In genomic region chr1:227253065-227253464, GRCh38 we compare ENCODE assay signal across 24 cellular contexts.
DNase-seq lines count a peak whose midpoint lies in the region; ATAC-seq and TF ChIP-seq lines count a peak whose summit lies in the region.
"Had no signal": no experiment of that assay in that cellular context is flagged by ENCODE, and none has a peak within 500 bp of the region (broad histone marks: within the 10 kb centered on the region; RNA-seq: fewer than 3 reads in every experiment).

No MANE protein-coding gene starts in this region.

- no peaks in the 10 kb centered on the region for H3K4me1 ChIP-seq in H9 (ENCODE audit: insufficient read depth, low read length)
- H3K4me1 ChIP-seq: BE2C, BLaER1 had no signal

- H4K5ac ChIP-seq in H9 (ENCODE audit: insufficient read length, low read depth, low read length): no peak overlapping the region

- H4K20me1 ChIP-seq in H9 (ENCODE audit: control insufficient read depth, insufficient read depth, insufficient read length): no peaks in the 10 kb centered on the region
- H4K20me1 ChIP-seq: BLaER1 had no signal

- H3K27ac Mint-ChIP-seq in H9 (peak overlapping the region in 2 of 3 experiments; percentile 3 to 81; a peak in 3 of 7 replicates), WTC11 (peak overlapping the region; percentile 60; the same call in 1 of the 2 replicates), neural crest cell (ENCODE audit: unreplicated experiment) (peak overlapping the region; percentile 69)
- H3K27ac Mint-ChIP-seq: CD4-positive, alpha-beta memory T cell; CD4-positive, CD25-positive, alpha-beta regulatory T cell; CD8-positive, alpha-beta memory T cell had no signal

- no peaks in the 10 kb centered on the region for H3K27me3 ChIP-seq in H9 (ENCODE audit: insufficient read depth, low read length)
- H3K27me3 ChIP-seq: BE2C, BLaER1 had no signal

- no peak overlapping the region for H3K27ac ChIP-seq in H9 (ENCODE audit: insufficient read length, low read depth, low read length)
- H3K27ac ChIP-seq: BLaER1 had no signal

- H3K4ac ChIP-seq in H9 (ENCODE audit: low read depth, low read length): no peak overlapping the region

- no peaks in the 10 kb centered on the region for H3K79me1 ChIP-seq in H9 (ENCODE audit: insufficient read depth, low read depth, low read length, poor library complexity, severe bottlenecking)

- H3K23me2 ChIP-seq in H9 (ENCODE audit: insufficient read length, low read depth, low read length, poor library complexity, severe bottlenecking): no peaks in the 10 kb centered on the region

- H3K9ac ChIP-seq in H9 (ENCODE audit: extremely low read depth, insufficient read length, low read length): no peak overlapping the region
- H3K9ac ChIP-seq: BLaER1 had no signal

- H3K4me3 Mint-ChIP-seq in H9: no peak overlapping the region
- H3K4me3 Mint-ChIP-seq in WTC11: no peak overlapping the region
- no peak overlapping the region for H3K4me3 Mint-ChIP-seq in neural crest cell
- H3K4me3 Mint-ChIP-seq: CD14-positive monocyte; CD4-positive, alpha-beta memory T cell; CD4-positive, CD25-positive, alpha-beta regulatory T cell; CD8-positive, alpha-beta memory T cell had no signal

- H3K9me3 ChIP-seq in H9 (ENCODE audit: control insufficient read depth, low read depth, low read length): no peaks in the 10 kb centered on the region
- H3K9me3 ChIP-seq: BE2C, BLaER1 had no signal

- no peak overlapping the region for H2AFZ ChIP-seq in H9 (ENCODE audit: low read length)

- H3K79me2 ChIP-seq in H9 (ENCODE audit: insufficient read depth, low read length): peaks cover 4% of the 10 kb centered on the region; the same call in 1 of the 2 replicates

- H3K56ac ChIP-seq in H9 (ENCODE audit: insufficient read length, low read depth, low read length): no peak overlapping the region

- H3K4me1 Mint-ChIP-seq in H9 (peaks cover 2 to 3% of the 10 kb centered on the region in 2 experiments; a peak in 3 of 4 replicates), WTC11 (peaks cover 1% of the 10 kb centered on the region; the same call in 1 of the 2 replicates), neural crest cell (peaks cover 7% of the 10 kb centered on the region)
- H3K4me1 Mint-ChIP-seq: CD14-positive monocyte; CD4-positive, alpha-beta memory T cell; CD4-positive, CD25-positive, alpha-beta regulatory T cell; CD8-positive, alpha-beta memory T cell had no signal

- H2BK5ac ChIP-seq in H9 (ENCODE audit: insufficient read length, low read length): no peak overlapping the region

- no peaks in the 10 kb centered on the region for H3K9me3 Mint-ChIP-seq in H9
- no peaks in the 10 kb centered on the region for H3K9me3 Mint-ChIP-seq in WTC11
- no peaks in the 10 kb centered on the region for H3K9me3 Mint-ChIP-seq in neural crest cell

- H2BK12ac ChIP-seq in H9 (ENCODE audit: insufficient read length, low read depth, low read length): no peak overlapping the region

- no peak overlapping the region for H2BK120ac ChIP-seq in H9 (ENCODE audit: low read depth, low read length, poor library complexity, severe bottlenecking)

- no peak for DNase-seq in H9
- DNase-seq in WTC11 (ENCODE audit: low spot score): no peak
- DNase-seq in neural crest cell (ENCODE audit: low read depth, low spot score): no peak
- no peak for DNase-seq in GDM1 (lab: John Stamatoyannopoulos, UW)
- no peak for DNase-seq in NCI-H82 treated with DMSO at 0.1 percent for 48 hours (lab: John Stamatoyannopoulos, UW; ENCODE audit: unreplicated experiment)
- no peak for DNase-seq in stimulated activated CD4-positive, alpha-beta T cell treated with anti-CD3 and anti-CD28 coated beads, Interleukin-15, amount 100 ng/mL, for 24 hours
- DNase-seq: 8988T; ACHN; BE2C; C1 segment of cervical spinal cord; CD4-positive, alpha-beta memory T cell; CD4-positive, CD25-positive, alpha-beta regulatory T cell; CD8-positive, alpha-beta memory T cell; COR-L47; DMS 273 treated with DMSO at 0.1 percent for 48 hours; DMS153; DMS53; DMS79; DND-41; EL; GF-D8 had no signal

- CTCF ChIA-PET in WTC11 (lab: Charles Lee): no interaction called here

- H3K18ac ChIP-seq in H9 (ENCODE audit: insufficient read length, low read depth, low read length): no peak overlapping the region

- WGBS in H9 (ENCODE audit: extremely low coverage, insufficient read length, low lambda C conversion rate): no CpG with 5 or more reads among the region's 13 CpGs

- H3K23ac ChIP-seq in H9 (ENCODE audit: insufficient read length, low read depth, low read length): no peak overlapping the region

- ATAC-seq in WTC11: no peak
- no peak for ATAC-seq in GM18870 (IDR thresholded peaks at IDR 0.05; ENCODE audit: unreplicated experiment)

- no peak overlapping the region for H2BK15ac ChIP-seq in H9 (ENCODE audit: low read depth, low read length)

- POLR2A ChIA-PET in WTC11 (lab: Charles Lee): no interaction called here

- H3T11ph ChIP-seq in H9 (ENCODE audit: low read length): no peak overlapping the region

- no peak overlapping the region for H2AK5ac ChIP-seq in H9 (ENCODE audit: insufficient read length, low read length)

- H3K27me3 Mint-ChIP-seq in H9 (ENCODE audit: low read depth) (no peaks in the 10 kb centered on the region), WTC11 (ENCODE audit: low read depth) (no peaks in the 10 kb centered on the region), neural crest cell (ENCODE audit: low read depth) (no peaks in the 10 kb centered on the region)

- no peak overlapping the region for H3K4me2 ChIP-seq in H9 (ENCODE audit: insufficient read depth, insufficient read length, low read length)
- H3K4me2 ChIP-seq: BLaER1 had no signal

- H3K14ac ChIP-seq in H9 (ENCODE audit: insufficient read depth, low read length): no peak overlapping the region

- no peak overlapping the region for H4K91ac ChIP-seq in H9 (ENCODE audit: insufficient read length, low read depth, low read length)

- TF ChIP-seq CTCF in H9 (conservative IDR thresholded peaks at IDR 0.05) (no peak), WTC11 (IDR thresholded peaks at IDR 0.05) (no peak), neural crest cell (conservative IDR thresholded peaks at IDR 0.05) (no peak)

- peaks cover 0 to 4% (median 0%) of the 10 kb centered on the region in 3 experiments; a peak in 2 of 7 replicates for H3K36me3 Mint-ChIP-seq in H9 (ENCODE audit: insufficient read depth in 1 of 3, low read depth in 3 of 3)
- H3K36me3 Mint-ChIP-seq in WTC11: no peaks in the 10 kb centered on the region
- H3K36me3 Mint-ChIP-seq in neural crest cell (ENCODE audit: low read depth): peaks cover 8% of the 10 kb centered on the region
- H3K36me3 Mint-ChIP-seq: CD4-positive, alpha-beta memory T cell; CD4-positive, CD25-positive, alpha-beta regulatory T cell; CD8-positive, alpha-beta memory T cell had no signal

- no peak overlapping the region for H4K8ac ChIP-seq in H9 (replicated peaks; ENCODE audit: insufficient read length, low read depth, low read length)

- H2BK20ac ChIP-seq in H9 (ENCODE audit: low read depth, low read length, poor library complexity, severe bottlenecking): no peak overlapping the region

TF ChIP-seq in WTC11, 78 proteins besides CTCF, POLR2A, EP300 and RAD21:
- TF ChIP-seq NR2C2 (CRISPR knock-in tag; IDR thresholded peaks at IDR 0.05): no peak
- no peak for TF ChIP-seq USF1 (CRISPR knock-in tag; IDR thresholded peaks at IDR 0.05)
- no peak for TF ChIP-seq OVOL2 (CRISPR knock-in tag; IDR thresholded peaks at IDR 0.05; ENCODE audit: borderline replicate concordance)
- no peak for TF ChIP-seq MYBL2 (CRISPR knock-in tag; IDR thresholded peaks at IDR 0.05)
- TF ChIP-seq ZNF425 (CRISPR knock-in tag; conservative IDR thresholded peaks at IDR 0.05): no peak
